Comparison of ENCODE assay signal across 8 cellular contexts in genomic region chr22:30390974-30391691, GRCh38. TPM values are rescaled to one million over a fixed set of nuclear protein-coding genes. Genes with fewer than 3 reads are reported as not detected.
DNase-seq lines count a peak whose midpoint lies in the region; ATAC-seq, FAIRE-seq and TF ChIP-seq lines count a peak whose summit lies in the region.

No MANE protein-coding gene starts in this region.

- peak overlapping the region; percentile 95 for H2AK5ac ChIP-seq in mesendoderm (ENCODE audit: low read length)

- no peaks in the 10 kb centered on the region for H3K27me3 ChIP-seq in mesendoderm (ENCODE audit: insufficient read depth, low read length, poor library complexity)

- no peak overlapping the region for H2BK15ac ChIP-seq in mesendoderm (replicated peaks; ENCODE audit: low read depth)

- FAIRE-seq in GM12892 (lab: Jason Lieb, UNC), result peak; percentile 94

- H3K56ac ChIP-seq in mesendoderm (ENCODE audit: low read length), result peak overlapping the region; percentile 62

- H2BK120ac ChIP-seq in mesendoderm (ENCODE audit: low read depth, low read length), result no peak overlapping the region

- no peak overlapping the region for H4K5ac ChIP-seq in mesendoderm (ENCODE audit: low read length)

- H3K23ac ChIP-seq in mesendoderm (ENCODE audit: low read length), result no peak overlapping the region

- H3K9ac ChIP-seq in mesendoderm (ENCODE audit: low read length), result no peak overlapping the region

- no peaks in the 10 kb centered on the region for H3K36me3 ChIP-seq in mesendoderm (ENCODE audit: control insufficient read depth, insufficient read depth, low read length)

- H3K79me1 ChIP-seq in mesendoderm (ENCODE audit: low read length), result no peaks in the 10 kb centered on the region

- peaks cover 2% of the 10 kb centered on the region for H3K4me1 ChIP-seq in mesendoderm (ENCODE audit: control insufficient read depth, low read depth, low read length)

- DNase-seq in ACHN (peak; percentile 61), GM12892 (ENCODE audit: insufficient read length) (peak; percentile 71), NCI-H526 treated with DMSO at 0.1 percent for 48 hours (lab: John Stamatoyannopoulos, UW) (peak; percentile 10), dedifferentiated amniotic fluid mesenchymal stem cell (ENCODE audit: extremely low spot score) (peak; percentile 43), mesendoderm (peak; percentile 86)
- peak; percentile 59 to 80 for DNase-seq in activated CD4-positive, alpha-beta T cell treated with anti-CD3 and anti-CD28 coated beads, Interleukin-2, amount 50 U/mL, for 24 hours (ENCODE audit: low read depth in 1 of 2, low spot score in 1 of 2)
- peak; percentile 48 to 52 for DNase-seq in stimulated activated CD8-positive, alpha-beta memory T cell treated with anti-CD3 and anti-CD28 coated beads, Interleukin-4, amount 100 ng/mL, for 4 hours (ENCODE audit: low read depth in 2 of 2, low spot score in 1 of 2)

- H4K8ac ChIP-seq in mesendoderm (ENCODE audit: low read depth, low read length), result no peak overlapping the region

- no peaks in the 10 kb centered on the region for H3K79me2 ChIP-seq in mesendoderm (ENCODE audit: control insufficient read depth, insufficient read depth, low read length)

- no peak overlapping the region for H3K18ac ChIP-seq in mesendoderm (ENCODE audit: low read length)

- no peak overlapping the region for H3K4ac ChIP-seq in mesendoderm (ENCODE audit: low read depth, low read length)

- in situ Hi-C loops in ACHN (cut with HindIII; ENCODE audit: low pct_ligation_motif_present, low pct_unique_long_range_greater_than_20kb, low sequenced_read_pairs), result no loop called here

- TF ChIP-seq POLR2A in GM12892 (IDR thresholded peaks at IDR 0.05; ENCODE audit: low read depth, low read length), result no peak

- no CpG with 5 or more reads among the region's 5 CpGs for WGBS in mesendoderm (ENCODE audit: extremely low coverage, insufficient coverage, low lambda C conversion rate)

- H3K4me3 ChIP-seq in mesendoderm (ENCODE audit: low read length), result no peak overlapping the region

- ATAC-seq in GM21723 (IDR thresholded peaks at IDR 0.05; ENCODE audit: unreplicated experiment), result no peak

- no peak overlapping the region for H3K4me2 ChIP-seq in mesendoderm (ENCODE audit: low read length)

- H3K27ac ChIP-seq in mesendoderm (ENCODE audit: low read depth, low read length), result no peak overlapping the region

- H2BK5ac ChIP-seq in mesendoderm (ENCODE audit: low read length), result no peak overlapping the region

RNA-seq across cellular contexts. Expression of gene RNF215, which starts 3.9 kb away (rescaled TPM):
- polyA plus RNA-seq in GM12892 (2012; ENCODE audit: missing spikeins), result 5.6 TPM
- 3.1 TPM for polyA plus RNA-seq in mesendoderm (2013, experiment 1 of 2)
- 2.9 TPM for polyA plus RNA-seq in mesendoderm (2013, experiment 2 of 2)

RNA-seq across cellular contexts. Expression of gene SEC14L2, which starts 5.7 kb away (rescaled TPM):
- polyA plus RNA-seq in GM12892 (2012; ENCODE audit: missing spikeins), result 2.9 TPM
- 1.6 TPM for polyA plus RNA-seq in mesendoderm (2013, experiment 1 of 2)
- 1.2 TPM for polyA plus RNA-seq in mesendoderm (2013, experiment 2 of 2)

RNA-seq across cellular contexts. Expression of gene CCDC157, which starts 34.3 kb away (rescaled TPM):
- 0.76 TPM for polyA plus RNA-seq in GM12892 (2012; ENCODE audit: missing spikeins)
- polyA plus RNA-seq in mesendoderm (2013, experiment 1 of 2), result 2.6 TPM
- 2.6 TPM for polyA plus RNA-seq in mesendoderm (2013, experiment 2 of 2)

RNA-seq across cellular contexts. Expression of gene MTFP1, which starts 34.4 kb away (rescaled TPM):
- polyA plus RNA-seq in GM12892 (2012; ENCODE audit: missing spikeins), result 53.5 TPM
- polyA plus RNA-seq in mesendoderm (2013, experiment 1 of 2), result 24.5 TPM
- 24.6 TPM for polyA plus RNA-seq in mesendoderm (2013, experiment 2 of 2)

RNA-seq across cellular contexts. Expression of gene SF3A1, which starts 34.4 kb away (rescaled TPM):
- 55.5 TPM for polyA plus RNA-seq in GM12892 (2012; ENCODE audit: missing spikeins)
- polyA plus RNA-seq in mesendoderm (2013, experiment 1 of 2), result 264 TPM
- polyA plus RNA-seq in mesendoderm (2013, experiment 2 of 2), result 276 TPM

Comparison
In these comparisons a context has a peak if more than half of its experiments do, and no peak if none do; other contexts are left out.
1. DNase-seq: peak in every context shown above with its lines; median percentile 86 in mesendoderm; 71 in GM12892; 70 in activated CD4-positive, alpha-beta T cell treated with anti-CD3 and anti-CD28 coated beads, Interleukin-2, amount 50 U/mL, for 24 hours; 61 in ACHN; 50 in stimulated activated CD8-positive, alpha-beta memory T cell treated with anti-CD3 and anti-CD28 coated beads, Interleukin-4, amount 100 ng/mL, for 4 hours; 43 in dedifferentiated amniotic fluid mesenchymal stem cell; 10 in NCI-H526 treated with DMSO at 0.1 percent for 48 hours.